8 cellular contexts compared by ENCODE assay signal in the genomic region with DNA sequence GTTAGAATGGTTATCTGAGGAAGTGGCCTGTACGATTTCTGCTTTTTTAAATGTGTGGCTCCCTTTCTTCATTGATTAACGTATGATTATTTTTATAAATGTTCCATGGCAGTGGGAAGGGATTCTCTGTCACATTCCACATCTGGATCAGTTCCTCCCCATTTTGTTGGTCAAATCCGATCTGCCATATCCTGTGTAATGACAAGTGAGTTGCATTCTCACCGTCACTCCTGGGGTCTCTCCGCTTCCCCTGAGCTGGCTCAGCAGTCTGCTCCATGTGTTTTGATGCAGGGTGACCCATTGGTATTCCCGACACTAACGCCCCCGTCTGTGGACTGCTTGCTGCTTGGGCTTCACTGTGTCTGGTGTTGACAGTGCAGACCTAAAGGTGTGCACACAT. TPM values are rescaled to one million over a fixed set of nuclear protein-coding genes. Genes with fewer than 3 reads are reported as not detected.
DNase-seq lines count a peak whose midpoint lies in the region; ATAC-seq and TF ChIP-seq lines count a peak whose summit lies in the region.

No MANE protein-coding gene starts in this region.

- H3K27me3 Mint-ChIP-seq in Caco-2 (ENCODE audit: insufficient read depth, unreplicated experiment) (no peaks in the 10 kb centered on the region), WTC11 (ENCODE audit: low read depth) (no peaks in the 10 kb centered on the region)
- H3K27me3 Mint-ChIP-seq in dendritic cell treated with granulocyte-macrophage colony-stimulating factor and Interleukin-4, amounts not matched to agents 40 ng/mL and 50 ng/mL, for 4 days: no peaks in the 10 kb centered on the region

- H3K27me3 ChIP-seq in Caco-2 (replicated peaks; ENCODE audit: control insufficient read depth, insufficient read depth, low read length) (no peaks in the 10 kb centered on the region), osteoblast (ENCODE audit: insufficient read depth, low read length) (no peaks in the 10 kb centered on the region)

- no peak for ATAC-seq in omental fat pad (ENCODE audit: low FRiP score)
- ATAC-seq in WTC11: no peak
- ATAC-seq in HG03469 (IDR thresholded peaks at IDR 0.05; ENCODE audit: unreplicated experiment): no peak
- no peak for ATAC-seq in GM18858 (IDR thresholded peaks at IDR 0.05; ENCODE audit: unreplicated experiment)

- intact Hi-C loops in Caco-2 (cut with micrococcal nuclease; ENCODE audit: unreplicated experiment) (loop anchor here (1.0 kb wide), 2 partner anchors 26 to 27 kb away; no protein-coding TSS in a partner anchor), OCI-LY7 (cut with micrococcal nuclease; ENCODE audit: unreplicated experiment) (loop anchor here (1.0 kb wide), 1 partner anchor 24 kb away; no protein-coding TSS in a partner anchor)
- intact Hi-C loops in dendritic cell treated with granulocyte-macrophage colony-stimulating factor and Interleukin-4, amounts not matched to agents 40 ng/mL and 50 ng/mL, for 4 days (cut with micrococcal nuclease): no loop called here

- H2AFZ ChIP-seq in OCI-LY7 (ENCODE audit: low read length): no peak overlapping the region
- no peak overlapping the region for H2AFZ ChIP-seq in osteoblast (ENCODE audit: low read length)

- H3K79me2 ChIP-seq in OCI-LY7 (ENCODE audit: insufficient read depth, low read depth, low read length): peaks cover 23% of the 10 kb centered on the region; the same call in 1 of the 2 replicates
- peaks cover 87% of the 10 kb centered on the region for H3K79me2 ChIP-seq in osteoblast (ENCODE audit: insufficient read depth, low read length)

- H3K9me3 ChIP-seq in Caco-2 (no peaks in the 10 kb centered on the region), OCI-LY7 (ENCODE audit: low read length) (no peaks in the 10 kb centered on the region), osteoblast (ENCODE audit: low read depth, low read length) (no peaks in the 10 kb centered on the region)

- H3K4me3 Mint-ChIP-seq in Caco-2 (ENCODE audit: unreplicated experiment) (peak overlapping the region; percentile 46), WTC11 (no peak overlapping the region)
- no peak overlapping the region for H3K4me3 Mint-ChIP-seq in dendritic cell treated with granulocyte-macrophage colony-stimulating factor and Interleukin-4, amounts not matched to agents 40 ng/mL and 50 ng/mL, for 4 days

- no peaks in the 10 kb centered on the region for H3K9me3 Mint-ChIP-seq in Caco-2 (ENCODE audit: unreplicated experiment)
- H3K9me3 Mint-ChIP-seq in dendritic cell treated with granulocyte-macrophage colony-stimulating factor and Interleukin-4, amounts not matched to agents 40 ng/mL and 50 ng/mL, for 4 days: no peaks in the 10 kb centered on the region
- H3K9me3 Mint-ChIP-seq in WTC11: no peaks in the 10 kb centered on the region

- no TSS peak for BruUV-seq in Caco-2 (replicated peaks; lab: Mats Ljungman, UMichigan)
- BruUV-seq in OCI-LY7 (replicated peaks; lab: Mats Ljungman, UMichigan): no TSS peak

- H3K4me3 ChIP-seq in Caco-2 (ENCODE audit: low read depth, low read length) (no peak overlapping the region), OCI-LY7 (ENCODE audit: low read depth, low read length, poor library complexity, severe bottlenecking) (peak overlapping the region; percentile 23), osteoblast (ENCODE audit: insufficient read depth, low read length) (peak overlapping the region; percentile 29)

- H3K36me3 Mint-ChIP-seq in Caco-2 (ENCODE audit: insufficient read depth, unreplicated experiment) (peaks cover 93% of the 10 kb centered on the region), WTC11 (no peaks in the 10 kb centered on the region)
- H3K36me3 Mint-ChIP-seq in dendritic cell treated with granulocyte-macrophage colony-stimulating factor and Interleukin-4, amounts not matched to agents 40 ng/mL and 50 ng/mL, for 4 days (ENCODE audit: low read depth): peaks cover 93% of the 10 kb centered on the region

- H4K20me1 ChIP-seq in OCI-LY7 (ENCODE audit: insufficient read depth, low read length) (no peaks in the 10 kb centered on the region), osteoblast (ENCODE audit: insufficient read depth, low read length) (peaks cover 92% of the 10 kb centered on the region)

- TF ChIP-seq CTCF in Caco-2 (IDR thresholded peaks at IDR 0.05; ENCODE audit: insufficient read depth in 1 of 2, low read depth in 1 of 2, low read length in 1 of 2, severe bottlenecking in 1 of 2, unreplicated experiment in 1 of 2) (no peak), OCI-LY7 (conservative IDR thresholded peaks at IDR 0.05; ENCODE audit: low read length) (no peak), osteoblast (IDR thresholded peaks at IDR 0.05; ENCODE audit: extremely low read depth, low read depth, low read length) (no peak), omental fat pad (IDR thresholded peaks at IDR 0.05) (no peak), WTC11 (IDR thresholded peaks at IDR 0.05) (no peak)

- CTCF ChIA-PET in Caco-2 (lab: Charles Lee) (interaction anchor here (0.7 to 1.3 kb wide), 3 partner anchors 24 to 27 kb away, joined by 4 to 8 read pairs (median 4); no protein-coding TSS in a partner anchor), OCI-LY7 (lab: Charles Lee; ENCODE audit: unreplicated experiment) (no interaction called here), WTC11 (lab: Charles Lee) (no interaction called here)

- POLR2A ChIA-PET in Caco-2 (lab: Charles Lee): interaction anchor here (0.6 to 1.0 kb wide), 4 partner anchors 24 to 56 kb away, joined by 3 to 8 read pairs (median 4); a partner anchor contains a TSS
- POLR2A ChIA-PET in OCI-LY7 (lab: Charles Lee): interaction anchor here (0.7 to 5.1 kb wide), 6 partner anchors 12 to 59 kb away, joined by 3 to 32 read pairs (median 4); a partner anchor contains a TSS
- POLR2A ChIA-PET in WTC11 (lab: Charles Lee): no interaction called here

- no peak for DNase-seq in Caco-2
- no peak for DNase-seq in OCI-LY7 (ENCODE audit: low spot score)
- no peak for DNase-seq in osteoblast (ENCODE audit: insufficient read length, low spot score, missing footprints)
- DNase-seq in omental fat pad (ENCODE audit: low spot score): no peak
- no peak for DNase-seq in WTC11 (ENCODE audit: low spot score)

- H3K36me3 ChIP-seq in Caco-2 (ENCODE audit: control insufficient read depth, insufficient read depth, low read length): no peaks in the 10 kb centered on the region; the same call in 1 of the 2 replicates
- peaks cover 10% of the 10 kb centered on the region; the same call in 1 of the 2 replicates for H3K36me3 ChIP-seq in OCI-LY7 (ENCODE audit: insufficient read depth, low read length)
- peaks cover 90% of the 10 kb centered on the region for H3K36me3 ChIP-seq in osteoblast (ENCODE audit: insufficient read depth, low read length)

- no peaks in the 10 kb centered on the region for H3K9me2 ChIP-seq in OCI-LY7 (ENCODE audit: insufficient read depth, low read length)

- H3K4me2 ChIP-seq in OCI-LY7 (ENCODE audit: low read length): peak overlapping the region; percentile 74
- peak overlapping the region; percentile 56 for H3K4me2 ChIP-seq in osteoblast (ENCODE audit: insufficient read depth, low read length)

- peak overlapping the region; percentile 93 for H3K27ac Mint-ChIP-seq in Caco-2 (ENCODE audit: unreplicated experiment)
- H3K27ac Mint-ChIP-seq in dendritic cell treated with granulocyte-macrophage colony-stimulating factor and Interleukin-4, amounts not matched to agents 40 ng/mL and 50 ng/mL, for 4 days: peak overlapping the region; percentile 77
- no peak overlapping the region for H3K27ac Mint-ChIP-seq in WTC11

- H3K27ac ChIP-seq in OCI-LY7 (ENCODE audit: low read depth, low read length, poor library complexity, severe bottlenecking) (peak overlapping the region; percentile 93), osteoblast (ENCODE audit: low read depth, low read length) (peak overlapping the region; percentile 50)

- peaks cover 40% of the 10 kb centered on the region for H3K4me1 Mint-ChIP-seq in Caco-2 (ENCODE audit: low read depth, unreplicated experiment)
- H3K4me1 Mint-ChIP-seq in dendritic cell treated with granulocyte-macrophage colony-stimulating factor and Interleukin-4, amounts not matched to agents 40 ng/mL and 50 ng/mL, for 4 days (ENCODE audit: low read depth): peaks cover 75% of the 10 kb centered on the region
- H3K4me1 Mint-ChIP-seq in WTC11: peaks cover 11% of the 10 kb centered on the region

- H3K4me1 ChIP-seq in Caco-2: peaks cover 44% of the 10 kb centered on the region
- H3K4me1 ChIP-seq in OCI-LY7 (ENCODE audit: insufficient read depth, low read length, poor library complexity, severe bottlenecking): peaks cover 85% of the 10 kb centered on the region
- peaks cover 48% of the 10 kb centered on the region for H3K4me1 ChIP-seq in osteoblast (ENCODE audit: insufficient read depth, low read length)

RNA-seq across cellular contexts. Expression of a gene that starts 20.4 kb away (rescaled TPM):
- total RNA-seq in Caco-2 (2022) (235 and 254 TPM in 2 replicates), OCI-LY7 (2022) (390 and 440 TPM in 2 replicates), osteoblast (818 and 1,122 TPM in 2 replicates), omental fat pad (1,000 to 10,000 TPM in 1 of 4 donors, 100 to 1,000 TPM in 3; 447 to 1,169 (median 678) TPM), WTC11 (2021) (28.7 to 38.1 TPM (median 31.7 TPM) in 3 replicates)
- 30.1 and 52.2 TPM in 2 replicates for total RNA-seq in OCI-LY7 (2014; rRNA removed; shearing (Covaris generic))

RNA-seq across cellular contexts. Expression of a gene that starts 55.9 kb away (rescaled TPM):
- 4,797 and 4,914 TPM in 2 replicates for total RNA-seq in Caco-2 (2022)
- total RNA-seq in OCI-LY7 (2014; rRNA removed; shearing (Covaris generic)): 3,446 and 3,598 TPM in 2 replicates
- 5,974 and 7,097 TPM in 2 replicates for total RNA-seq in OCI-LY7 (2022)
- total RNA-seq in osteoblast: 19,002 and 21,612 TPM in 2 replicates
- total RNA-seq in omental fat pad: over 10,000 TPM; 11,614 to 21,764 (median 16,063) TPM
- total RNA-seq in WTC11 (2021): 1,830 to 2,350 TPM (median 2,261 TPM) in 3 replicates

RNA-seq across cellular contexts. Expression of a gene that starts 56.5 kb away (rescaled TPM):
- 35.1 and 38.2 TPM in 2 replicates for total RNA-seq in Caco-2 (2022)
- total RNA-seq in OCI-LY7 (2014; rRNA removed; shearing (Covaris generic)): 36.7 and 55.8 TPM in 2 replicates
- 31.5 and 37.6 TPM in 2 replicates for total RNA-seq in OCI-LY7 (2022)
- 62.2 and 78.2 TPM in 2 replicates for total RNA-seq in osteoblast
- total RNA-seq in omental fat pad: 10 to 100 TPM; 29.2 to 77.9 (median 58.9) TPM
- 21.5 to 23.7 TPM (median 22.9 TPM) in 3 replicates for total RNA-seq in WTC11 (2021)
